8 cellular contexts compared by ENCODE assay signal in genomic region chr14:77616454-77617229, GRCh38. TPM values are rescaled to one million over a fixed set of nuclear protein-coding genes. Genes with fewer than 3 reads are reported as not detected.
DNase-seq lines count a peak whose midpoint lies in the region; ATAC-seq and TF ChIP-seq lines count a peak whose summit lies in the region.

Gene SPTLC2, minus strand, starts transcription at chr14:77616637. Its CDS starts 58 bp downstream, at chr14:77616579.

- H3K4me1 Mint-ChIP-seq in activated T-cell treated with anti-CD3 and anti-CD28 coated beads, Interleukin-2, amount 50 U/mL, for 24 hours (ENCODE audit: low read depth) = peaks cover 40% of the 10 kb centered on the region

- H3K9me3 Mint-ChIP-seq in activated T-cell treated with anti-CD3 and anti-CD28 coated beads, Interleukin-2, amount 50 U/mL, for 24 hours = no peaks in the 10 kb centered on the region

- H3K9ac ChIP-seq in mucosa of rectum (ENCODE audit: low read depth in 1 of 2, low read length in 2 of 2) = peak within 1 kb of the TSS; percentile 85 to 86

- H3K4me3 Mint-ChIP-seq in activated T-cell treated with anti-CD3 and anti-CD28 coated beads, Interleukin-2, amount 50 U/mL, for 24 hours = peak within 1 kb of the TSS; percentile 89

- DNase-seq in DMS79 (lab: John Stamatoyannopoulos, UW) (peak; percentile 100), KG1 (lab: John Stamatoyannopoulos, UW) (peak; percentile 95), erythroblast (lab: John Stamatoyannopoulos, UW) (peak; percentile 98 to 99)
- DNase-seq in activated T-cell treated with anti-CD3 and anti-CD28 coated beads, Interleukin-2, amount 50 U/mL, for 24 hours = peak; percentile 95
- DNase-seq in stimulated activated CD8-positive, alpha-beta memory T cell treated with anti-CD3 and anti-CD28 coated beads, Interleukin-4, amount 100 ng/mL, for 48 hours = peak; percentile 97

- no peaks in the 10 kb centered on the region for H3K36me3 ChIP-seq in mucosa of rectum (ENCODE audit: control insufficient read depth in 2 of 2, insufficient read depth in 2 of 2, low read length in 2 of 2)

- H3K27me3 ChIP-seq in mucosa of rectum (ENCODE audit: control insufficient read depth in 2 of 2, insufficient read depth in 2 of 2, low read length in 2 of 2) = no peaks in the 10 kb centered on the region

- ATAC-seq in GM21723 (IDR thresholded peaks at IDR 0.05; ENCODE audit: unreplicated experiment) = peak; percentile 94

- H3K9me3 ChIP-seq in mucosa of rectum (ENCODE audit: control insufficient read depth in 2 of 2, low read length in 2 of 2) = no peaks in the 10 kb centered on the region

- H3K27me3 Mint-ChIP-seq in activated T-cell treated with anti-CD3 and anti-CD28 coated beads, Interleukin-2, amount 50 U/mL, for 24 hours = no peaks in the 10 kb centered on the region

- peaks cover 8 to 26% of the 10 kb centered on the region in 2 donors for H3K4me1 ChIP-seq in mucosa of rectum (ENCODE audit: control insufficient read depth in 2 of 2, insufficient read depth in 2 of 2, low read length in 2 of 2)

- TF ChIP-seq POLR2A in erythroblast (IDR thresholded peaks at IDR 0.05; ENCODE audit: low read length) = peak; percentile 70

- peak within 1 kb of the TSS; percentile 82 to 86 for H3K27ac ChIP-seq in mucosa of rectum (ENCODE audit: low read depth in 2 of 2, low read length in 2 of 2)

- H3K36me3 Mint-ChIP-seq in activated T-cell treated with anti-CD3 and anti-CD28 coated beads, Interleukin-2, amount 50 U/mL, for 24 hours (ENCODE audit: low read depth) = peaks cover 25% of the 10 kb centered on the region

- H3K4me3 ChIP-seq in mucosa of rectum (ENCODE audit: low read length in 2 of 2) = peak within 1 kb of the TSS; percentile 81 to 93

- peak within 1 kb of the TSS; percentile 95 for H3K27ac Mint-ChIP-seq in activated T-cell treated with anti-CD3 and anti-CD28 coated beads, Interleukin-2, amount 50 U/mL, for 24 hours

TF ChIP-seq in PFSK-1, 5 proteins besides CTCF, POLR2A, EP300 and RAD21:
- TF ChIP-seq POLR2AphosphoS5 (IDR thresholded peaks at IDR 0.05; ENCODE audit: low read depth, low read length) (no peak; the same call in 1 of the 2 replicates), TAF1 (IDR thresholded peaks at IDR 0.05; ENCODE audit: borderline replicate concordance, insufficient read depth, low read length) (no peak), SIN3A (IDR thresholded peaks at IDR 0.05; ENCODE audit: borderline replicate concordance, insufficient read depth, low read length) (peak; percentile 78; the same call in 1 of the 2 replicates), FOXP2 (optimal IDR thresholded peaks at IDR 0.05; ENCODE audit: borderline replicate concordance, extremely low read depth, extremely low read length, insufficient read depth) (no peak), REST (IDR thresholded peaks at IDR 0.05; ENCODE audit: insufficient read depth in 1 of 2, low read depth in 2 of 2, low read length in 2 of 2) (no peak)

RNA-seq across cellular contexts. Expression of gene SPTLC2, which starts in this region (rescaled TPM):
- polyA plus RNA-seq in PFSK-1 (2012; ENCODE audit: insufficient read length, low read depth) = 5.2 TPM

Comparison
In these comparisons a context has a peak if more than half of its experiments do, and no peak if none do; other contexts are left out.
1. Peak in every context shown above with its lines: DNase-seq, ATAC-seq, H3K4me3 ChIP-seq and H3K27ac ChIP-seq.